1 cellular context compared by ENCODE assay signal in the genomic region with DNA sequence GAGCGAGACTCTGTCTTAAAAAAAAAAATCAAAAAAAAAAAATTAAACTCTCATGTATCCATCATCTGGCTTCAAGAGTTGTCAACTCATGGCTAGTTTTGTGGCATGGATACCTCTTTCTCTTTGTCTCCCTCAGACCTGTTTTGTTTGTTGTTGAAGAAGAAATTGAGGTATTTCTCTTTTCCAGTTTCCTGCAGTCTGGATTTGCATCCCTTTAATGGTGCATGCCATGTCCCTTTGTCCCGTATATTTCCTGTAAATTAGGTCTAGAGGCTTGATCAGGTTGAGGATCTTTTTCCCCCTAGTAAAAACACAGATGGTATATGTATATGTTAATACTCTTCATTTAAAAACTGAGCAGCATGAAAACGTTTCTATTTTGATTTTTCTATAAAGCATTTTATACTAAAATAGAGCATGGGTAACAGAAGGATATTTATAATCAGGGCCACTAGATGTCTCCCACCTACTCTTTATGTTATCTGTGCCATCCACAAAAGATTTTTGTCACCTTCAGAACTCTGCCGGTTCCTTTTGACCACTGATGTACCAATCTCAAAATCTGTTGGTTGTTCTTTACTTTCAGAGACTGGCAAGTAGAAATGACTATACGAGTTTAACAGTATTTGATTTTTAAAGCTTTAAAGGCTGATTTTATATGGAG.
TF ChIP-seq lines count a peak whose summit lies in the region.

No MANE protein-coding gene starts in this region.

TF ChIP-seq in GM23338, 12 proteins besides CTCF, POLR2A, EP300 and RAD21 (continued from another document):
- TF ChIP-seq, protein P1, sequence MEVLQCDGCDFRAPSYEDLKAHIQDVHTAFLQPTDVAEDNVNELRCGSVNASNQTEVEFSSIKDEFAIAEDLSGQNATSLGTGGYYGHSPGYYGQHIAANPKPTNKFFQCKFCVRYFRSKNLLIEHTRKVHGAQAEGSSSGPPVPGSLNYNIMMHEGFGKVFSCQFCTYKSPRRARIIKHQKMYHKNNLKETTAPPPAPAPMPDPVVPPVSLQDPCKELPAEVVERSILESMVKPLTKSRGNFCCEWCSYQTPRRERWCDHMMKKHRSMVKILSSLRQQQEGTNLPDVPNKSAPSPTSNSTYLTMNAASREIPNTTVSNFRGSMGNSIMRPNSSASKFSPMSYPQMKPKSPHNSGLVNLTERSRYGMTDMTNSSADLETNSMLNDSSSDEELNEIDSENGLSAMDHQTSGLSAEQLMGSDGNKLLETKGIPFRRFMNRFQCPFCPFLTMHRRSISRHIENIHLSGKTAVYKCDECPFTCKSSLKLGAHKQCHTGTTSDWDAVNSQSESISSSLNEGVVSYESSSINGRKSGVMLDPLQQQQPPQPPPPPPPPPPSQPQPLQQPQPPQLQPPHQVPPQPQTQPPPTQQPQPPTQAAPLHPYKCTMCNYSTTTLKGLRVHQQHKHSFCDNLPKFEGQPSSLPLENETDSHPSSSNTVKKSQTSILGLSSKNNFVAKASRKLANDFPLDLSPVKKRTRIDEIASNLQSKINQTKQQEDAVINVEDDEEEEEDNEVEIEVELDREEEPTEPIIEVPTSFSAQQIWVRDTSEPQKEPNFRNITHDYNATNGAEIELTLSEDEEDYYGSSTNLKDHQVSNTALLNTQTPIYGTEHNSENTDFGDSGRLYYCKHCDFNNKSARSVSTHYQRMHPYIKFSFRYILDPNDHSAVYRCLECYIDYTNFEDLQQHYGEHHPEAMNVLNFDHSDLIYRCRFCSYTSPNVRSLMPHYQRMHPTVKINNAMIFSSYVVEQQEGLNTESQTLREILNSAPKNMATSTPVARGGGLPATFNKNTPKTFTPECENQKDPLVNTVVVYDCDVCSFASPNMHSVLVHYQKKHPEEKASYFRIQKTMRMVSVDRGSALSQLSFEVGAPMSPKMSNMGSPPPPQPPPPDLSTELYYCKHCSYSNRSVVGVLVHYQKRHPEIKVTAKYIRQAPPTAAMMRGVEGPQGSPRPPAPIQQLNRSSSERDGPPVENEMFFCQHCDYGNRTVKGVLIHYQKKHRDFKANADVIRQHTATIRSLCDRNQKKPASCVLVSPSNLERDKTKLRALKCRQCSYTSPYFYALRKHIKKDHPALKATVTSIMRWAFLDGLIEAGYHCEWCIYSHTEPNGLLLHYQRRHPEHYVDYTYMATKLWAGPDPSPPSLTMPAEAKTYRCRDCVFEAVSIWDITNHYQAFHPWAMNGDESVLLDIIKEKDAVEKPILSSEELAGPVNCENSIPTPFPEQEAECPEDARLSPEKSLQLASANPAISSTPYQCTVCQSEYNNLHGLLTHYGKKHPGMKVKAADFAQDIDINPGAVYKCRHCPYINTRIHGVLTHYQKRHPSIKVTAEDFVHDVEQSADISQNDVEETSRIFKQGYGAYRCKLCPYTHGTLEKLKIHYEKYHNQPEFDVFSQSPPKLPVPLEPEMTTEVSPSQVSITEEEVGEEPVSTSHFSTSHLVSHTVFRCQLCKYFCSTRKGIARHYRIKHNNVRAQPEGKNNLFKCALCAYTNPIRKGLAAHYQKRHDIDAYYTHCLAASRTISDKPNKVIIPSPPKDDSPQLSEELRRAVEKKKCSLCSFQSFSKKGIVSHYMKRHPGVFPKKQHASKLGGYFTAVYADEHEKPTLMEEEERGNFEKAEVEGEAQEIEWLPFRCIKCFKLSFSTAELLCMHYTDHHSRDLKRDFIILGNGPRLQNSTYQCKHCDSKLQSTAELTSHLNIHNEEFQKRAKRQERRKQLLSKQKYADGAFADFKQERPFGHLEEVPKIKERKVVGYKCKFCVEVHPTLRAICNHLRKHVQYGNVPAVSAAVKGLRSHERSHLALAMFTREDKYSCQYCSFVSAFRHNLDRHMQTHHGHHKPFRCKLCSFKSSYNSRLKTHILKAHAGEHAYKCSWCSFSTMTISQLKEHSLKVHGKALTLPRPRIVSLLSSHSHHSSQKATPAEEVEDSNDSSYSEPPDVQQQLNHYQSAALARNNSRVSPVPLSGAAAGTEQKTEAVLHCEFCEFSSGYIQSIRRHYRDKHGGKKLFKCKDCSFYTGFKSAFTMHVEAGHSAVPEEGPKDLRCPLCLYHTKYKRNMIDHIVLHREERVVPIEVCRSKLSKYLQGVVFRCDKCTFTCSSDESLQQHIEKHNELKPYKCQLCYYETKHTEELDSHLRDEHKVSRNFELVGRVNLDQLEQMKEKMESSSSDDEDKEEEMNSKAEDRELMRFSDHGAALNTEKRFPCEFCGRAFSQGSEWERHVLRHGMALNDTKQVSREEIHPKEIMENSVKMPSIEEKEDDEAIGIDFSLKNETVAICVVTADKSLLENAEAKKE (CRISPR knock-in tag; IDR thresholded peaks at IDR 0.05) = no peak
